8 cellular contexts compared by ENCODE assay signal in the genomic region with DNA sequence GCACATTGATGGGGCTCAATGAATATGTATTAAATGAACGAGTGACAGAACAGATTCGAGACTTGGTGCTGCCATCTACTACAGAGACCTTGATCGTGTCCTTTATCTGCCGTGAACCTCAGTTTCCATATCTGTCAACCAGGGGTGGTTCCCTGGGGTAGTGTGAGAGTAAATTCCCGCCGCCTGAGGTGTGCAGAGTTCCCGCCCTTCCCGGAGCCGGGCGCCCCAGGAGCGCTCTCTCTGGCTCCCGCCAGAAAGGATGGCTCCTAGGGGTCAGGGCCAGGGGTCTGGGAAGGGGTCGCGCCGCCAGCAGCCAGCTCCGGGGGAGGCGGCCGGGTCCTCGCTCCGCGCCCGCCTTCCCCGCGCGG. TPM values are rescaled to one million over a fixed set of nuclear protein-coding genes. Genes with fewer than 3 reads are reported as not detected.
DNase-seq lines count a peak whose midpoint lies in the region; ATAC-seq and TF ChIP-seq lines count a peak whose summit lies in the region.

No MANE protein-coding gene starts in this region.

- WGBS in heart left ventricle, 4 donors: 5 to 50% (median 6%) methylated on average over 2 to 25 of the region's 25 CpGs
- WGBS in lung, 2 donors: 5% methylated on average over 21 to 25 of the region's 25 CpGs
- 5% methylated on average over 25 of the region's 25 CpGs for WGBS in urinary bladder

- BruUV-seq in MCF 10A (replicated peaks; lab: Mats Ljungman, UMichigan): no TSS peak

- H3K36me3 ChIP-seq in heart left ventricle (no peaks in the 10 kb centered on the region), lung (ENCODE audit: control insufficient read depth in 2 of 2, insufficient read depth in 2 of 2, low read length in 2 of 2) (no peaks in the 10 kb centered on the region), urinary bladder (ENCODE audit: insufficient read depth) (no peaks in the 10 kb centered on the region)

- CTCF ChIA-PET in MCF 10A (lab: Yijun Ruan, JAX): no interaction called here

- no peaks in the 10 kb centered on the region for H3K36me3 Mint-ChIP-seq in MCF 10A (ENCODE audit: insufficient read depth, unreplicated experiment)

- peak in 1 of 4 donors; percentile 9 for ATAC-seq in heart left ventricle
- no peak for ATAC-seq in Right ventricle myocardium inferior
- no peak for ATAC-seq in lung (ENCODE audit: insufficient read depth, low FRiP score)
- no peak for ATAC-seq in GM18511 (IDR thresholded peaks at IDR 0.05; ENCODE audit: unreplicated experiment)
- ATAC-seq in HG02938 (IDR thresholded peaks at IDR 0.05; ENCODE audit: unreplicated experiment): no peak

- no peak overlapping the region for H3K27ac Mint-ChIP-seq in MCF 10A (ENCODE audit: low read depth, unreplicated experiment)

- peak overlapping the region; percentile 55 for H3K4me3 Mint-ChIP-seq in MCF 10A (ENCODE audit: unreplicated experiment)

- H3K4me3 ChIP-seq in heart left ventricle: peak overlapping the region in 11 of 12 donors; percentile 45 to 84 (median 62)
- H3K4me3 ChIP-seq in lung: peak overlapping the region; percentile 18
- peak overlapping the region; percentile 66 for H3K4me3 ChIP-seq in urinary bladder (ENCODE audit: low read depth, low read length)

- H3K27me3 ChIP-seq in heart left ventricle (peaks cover 0 to 42% (median 0%) of the 10 kb centered on the region in 9 donors), lung (ENCODE audit: control insufficient read depth, insufficient read depth) (no peaks in the 10 kb centered on the region)

- H3K4me1 ChIP-seq in heart left ventricle: peaks cover 0 to 50% (median 18%) of the 10 kb centered on the region in 12 donors
- no peaks in the 10 kb centered on the region for H3K4me1 ChIP-seq in lung (ENCODE audit: control insufficient read depth in 2 of 2, insufficient read depth in 2 of 2, low read length in 2 of 2)
- no peaks in the 10 kb centered on the region for H3K4me1 ChIP-seq in urinary bladder (ENCODE audit: insufficient read depth)

- peaks cover 10% of the 10 kb centered on the region for H3K27me3 Mint-ChIP-seq in MCF 10A (ENCODE audit: insufficient read depth, unreplicated experiment)

- peaks cover 0 to 3% (median 0%) of the 10 kb centered on the region in 12 donors for H3K9me3 ChIP-seq in heart left ventricle
- H3K9me3 ChIP-seq in lung (ENCODE audit: control insufficient read depth in 2 of 2, insufficient read depth in 1 of 2, low read length in 1 of 2): peaks cover 0 to 2% of the 10 kb centered on the region in 2 donors

- intact Hi-C loops in heart left ventricle (cut with DNase I) (loop anchor here in 3 of 10 donors (5.0 to 10.0 kb wide), 3 partner anchors 49 to 329 kb away; no protein-coding TSS in a partner anchor), Right ventricle myocardium inferior (cut with DNase I) (no loop called here), MCF 10A (cut with micrococcal nuclease) (no loop called here)

- H3K4me1 Mint-ChIP-seq in MCF 10A (ENCODE audit: insufficient read depth, unreplicated experiment): peaks cover 26% of the 10 kb centered on the region

- DNase-seq in heart left ventricle (no peak), Right ventricle myocardium inferior (ENCODE audit: missing footprints) (no peak), MCF 10A (ENCODE audit: unreplicated experiment) (no peak), lung (ENCODE audit: low spot score) (no peak)
- no peak for DNase-seq in stimulated activated CD4-positive, alpha-beta T cell treated with anti-CD3 and anti-CD28 coated beads, Interleukin-12 subunit alpha, Interleukin-12 subunit beta, amount 100 ng/mL, for 4 hours

- TF ChIP-seq CTCF in heart left ventricle (IDR thresholded peaks at IDR 0.05) (no peak), MCF 10A (IDR thresholded peaks at IDR 0.05; ENCODE audit: unreplicated experiment) (no peak), lung (IDR thresholded peaks at IDR 0.05; ENCODE audit: control extremely low read depth, extremely low read depth) (no peak)

- POLR2A ChIA-PET in MCF 10A (lab: Yijun Ruan, JAX): no interaction called here

- H3K9me3 Mint-ChIP-seq in MCF 10A (ENCODE audit: unreplicated experiment): no peaks in the 10 kb centered on the region

- TF ChIP-seq POLR2A in heart left ventricle (IDR thresholded peaks at IDR 0.05): no peak

- peak overlapping the region in 9 of 12 donors; percentile 29 to 81 (median 70) for H3K27ac ChIP-seq in heart left ventricle
- H3K27ac ChIP-seq in lung (ENCODE audit: low read depth in 1 of 2, low read length in 1 of 2): no peak overlapping the region
- no peak overlapping the region for H3K27ac ChIP-seq in urinary bladder (ENCODE audit: low read depth)

RNA-seq across cellular contexts. Expression of gene PLCE1, which starts 0.3 kb away (rescaled TPM):
- total RNA-seq in heart left ventricle: 10 to 100 TPM in 7 of 9 donors, 1 to 10 TPM in 2; 8.0 to 42.1 (median 11.1) TPM
- polyA plus RNA-seq in heart left ventricle: 1 to 10 TPM; 1.3 to 2.3 TPM
- total RNA-seq in Right ventricle myocardium inferior: 4.2 TPM
- total RNA-seq in MCF 10A (2022): 0.22 and 0.23 TPM in 2 replicates
- 10 to 100 TPM in 1 of 2 donors, 1 to 10 TPM in 1; 8.9 to 15.7 TPM for total RNA-seq in lung
- 1 to 10 TPM; 1.5 to 1.6 TPM for polyA plus RNA-seq in lung
- 38.1 TPM for total RNA-seq in urinary bladder
- 4.4 TPM for polyA plus RNA-seq in urinary bladder

Comparison
In these comparisons a context has a peak if more than half of its experiments do, and no peak if none do; other contexts are left out.
1. H3K27ac ChIP-seq: peak in heart left ventricle (9 of 12); none in lung (0 of 2) and urinary bladder (single experiment).
2. Peak in every context shown above with its lines, with median percentiles within 50 percentile points of each other: H3K4me3 ChIP-seq.